Comparison of ENCODE assay signal across 8 cellular contexts in the genomic region with DNA sequence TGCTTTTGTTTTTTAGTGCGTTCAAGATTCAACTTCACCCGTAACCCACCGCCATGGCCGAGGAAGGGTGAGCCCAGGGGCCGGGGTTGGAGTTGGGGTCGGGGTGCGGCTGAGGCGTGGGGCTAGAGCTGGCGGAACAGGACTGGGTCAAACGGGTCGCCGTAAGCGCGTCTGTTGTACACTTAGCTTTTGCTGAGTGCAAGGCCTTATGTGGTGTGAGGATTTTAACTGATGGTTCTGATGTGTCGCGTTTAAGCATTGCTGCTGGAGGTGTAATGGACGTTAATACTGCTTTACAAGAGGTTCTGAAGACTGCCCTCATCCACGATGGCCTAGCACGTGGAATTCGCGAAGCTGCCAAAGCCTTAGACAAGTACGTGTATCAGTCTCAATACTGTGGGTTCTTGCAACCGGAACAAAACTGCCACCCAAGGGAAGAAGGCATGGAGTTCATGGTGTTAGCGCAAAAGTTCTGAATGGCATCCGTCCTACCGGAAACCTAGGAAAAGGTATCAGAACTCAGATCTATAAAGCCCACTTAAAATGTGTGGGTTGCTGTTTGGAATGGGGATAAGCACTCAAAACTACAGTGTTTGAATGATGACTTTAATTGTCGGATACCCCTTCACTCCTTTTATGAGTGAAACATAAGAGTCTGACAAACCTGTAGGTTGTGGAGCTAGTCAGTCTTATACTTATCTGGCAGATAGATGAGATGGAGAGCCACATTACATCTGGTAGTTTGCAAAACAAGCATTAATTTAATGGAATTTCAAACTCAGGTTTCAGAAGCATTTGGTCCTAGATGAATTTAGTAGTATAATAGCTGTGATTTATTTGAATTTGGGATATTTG. TPM values are rescaled to one million over a fixed set of nuclear protein-coding genes. Genes with fewer than 3 reads are reported as not detected.
A peak's percentile ranks its signal among the peaks of the same experiment; 100 is the strongest.
DNase-seq lines count a peak whose midpoint lies in the region; ATAC-seq and TF ChIP-seq lines count a peak whose summit lies in the region.

No MANE protein-coding gene starts in this region.

- H3K4me3 Mint-ChIP-seq in activated naive CD4-positive, alpha-beta T cell treated with anti-CD3 and anti-CD28 coated beads, Interleukin-2, amount 50 U/mL, for 24 hours = peak overlapping the region; percentile 97
- peak overlapping the region; percentile 85 for H3K4me3 Mint-ChIP-seq in stimulated activated effector memory CD8-positive, alpha-beta T cell treated with anti-CD3 and anti-CD28 coated beads, Interleukin-12 subunit alpha, Interleukin-12 subunit beta, amount 100 ng/mL, for 72 hours

- POLR2A ChIA-PET in BJ (lab: Charles Lee) = interaction anchor here (1.0 kb wide), 1 partner anchor 11 kb away, joined by 3 read pairs; no protein-coding TSS in a partner anchor

- H3K27me3 ChIP-seq in BJ (ENCODE audit: control insufficient read depth, insufficient read depth, low read length) = no peaks in the 10 kb centered on the region
- no peaks in the 10 kb centered on the region for H3K27me3 ChIP-seq in HUES6 (ENCODE audit: control insufficient read depth, insufficient read depth, low read length)

- H3K27me3 Mint-ChIP-seq in activated naive CD4-positive, alpha-beta T cell treated with anti-CD3 and anti-CD28 coated beads, Interleukin-2, amount 50 U/mL, for 24 hours = no peaks in the 10 kb centered on the region

- ATAC-seq in GM21367 (IDR thresholded peaks at IDR 0.05; ENCODE audit: unreplicated experiment) = peak; percentile 1
- peak; percentile 22 for ATAC-seq in stimulated activated effector memory CD8-positive, alpha-beta T cell treated with anti-CD3 and anti-CD28 coated beads, Interleukin-12 subunit alpha, Interleukin-12 subunit beta, amount 100 ng/mL, for 72 hours

- H3K9me3 ChIP-seq in HUES6 (ENCODE audit: control insufficient read depth, insufficient read depth, low read depth, low read length) = no peaks in the 10 kb centered on the region

- TF ChIP-seq CTCF in BJ (IDR thresholded peaks at IDR 0.05; ENCODE audit: insufficient read depth, low read depth, low read length) = no peak

- DNase-seq in BJ (ENCODE audit: low read depth) (no peak), hippocampal formation (lab: John Stamatoyannopoulos, UW) (no peak), NCI-H1436 (lab: John Stamatoyannopoulos, UW) (no peak)
- DNase-seq in stimulated activated effector memory CD8-positive, alpha-beta T cell treated with anti-CD3 and anti-CD28 coated beads, Interleukin-12 subunit alpha, Interleukin-12 subunit beta, amount 100 ng/mL, for 72 hours (ENCODE audit: low spot score in 2 of 2) = no peak

- H3K4me3 ChIP-seq in BJ (ENCODE audit: low read depth, low read length) = peak overlapping the region; percentile 90
- peak overlapping the region; percentile 96 for H3K4me3 ChIP-seq in HUES6 (ENCODE audit: low read depth, low read length)
- H3K4me3 ChIP-seq in iPS-11a (ENCODE audit: low read depth, low read length) = peak overlapping the region; percentile 97

- peak overlapping the region; percentile 99 for H3K27ac Mint-ChIP-seq in activated naive CD4-positive, alpha-beta T cell treated with anti-CD3 and anti-CD28 coated beads, Interleukin-2, amount 50 U/mL, for 24 hours
- peak overlapping the region; percentile 99 for H3K27ac Mint-ChIP-seq in stimulated activated effector memory CD8-positive, alpha-beta T cell treated with anti-CD3 and anti-CD28 coated beads, Interleukin-12 subunit alpha, Interleukin-12 subunit beta, amount 100 ng/mL, for 72 hours

- peaks cover 45% of the 10 kb centered on the region for H3K4me1 Mint-ChIP-seq in activated naive CD4-positive, alpha-beta T cell treated with anti-CD3 and anti-CD28 coated beads, Interleukin-2, amount 50 U/mL, for 24 hours
- H3K4me1 Mint-ChIP-seq in stimulated activated effector memory CD8-positive, alpha-beta T cell treated with anti-CD3 and anti-CD28 coated beads, Interleukin-12 subunit alpha, Interleukin-12 subunit beta, amount 100 ng/mL, for 72 hours = peaks cover 54% of the 10 kb centered on the region

- peak overlapping the region; percentile 92 for H3K27ac ChIP-seq in HUES6 (ENCODE audit: low read depth, low read length)

- H3K4me1 ChIP-seq in HUES6 (ENCODE audit: control insufficient read depth, insufficient read depth, low read length) = peaks cover 19% of the 10 kb centered on the region

- peaks cover 9% of the 10 kb centered on the region for H3K36me3 ChIP-seq in BJ (ENCODE audit: control insufficient read depth, insufficient read depth, low read length)
- peaks cover 48% of the 10 kb centered on the region for H3K36me3 ChIP-seq in HUES6 (ENCODE audit: control insufficient read depth, insufficient read depth, low read length)

- H3K9me3 Mint-ChIP-seq in activated naive CD4-positive, alpha-beta T cell treated with anti-CD3 and anti-CD28 coated beads, Interleukin-2, amount 50 U/mL, for 24 hours = no peaks in the 10 kb centered on the region
- no peaks in the 10 kb centered on the region for H3K9me3 Mint-ChIP-seq in stimulated activated effector memory CD8-positive, alpha-beta T cell treated with anti-CD3 and anti-CD28 coated beads, Interleukin-12 subunit alpha, Interleukin-12 subunit beta, amount 100 ng/mL, for 72 hours

- CTCF ChIA-PET in BJ (lab: Yijun Ruan, JAX) = interaction anchor here (1.5 to 1.7 kb wide), 2 partner anchors 10 to 17 kb away, joined by 5 to 6 read pairs; partner anchors contain the start of gene SLC18B1

- peak overlapping the region; percentile 96 for H3K9ac ChIP-seq in HUES6 (ENCODE audit: low read length)

- H3K36me3 Mint-ChIP-seq in activated naive CD4-positive, alpha-beta T cell treated with anti-CD3 and anti-CD28 coated beads, Interleukin-2, amount 50 U/mL, for 24 hours = peaks cover 45% of the 10 kb centered on the region
- H3K36me3 Mint-ChIP-seq in stimulated activated effector memory CD8-positive, alpha-beta T cell treated with anti-CD3 and anti-CD28 coated beads, Interleukin-12 subunit alpha, Interleukin-12 subunit beta, amount 100 ng/mL, for 72 hours = peaks cover 73% of the 10 kb centered on the region

RNA-seq across cellular contexts. Expression of gene RPS12, which starts 0.6 kb away (rescaled TPM):
- polyA plus RNA-seq in BJ (2011; rRNA removed) = 3,063 and 4,031 TPM in 2 replicates
- polyA minus RNA-seq in BJ (2011; rRNA and poly(A)+ RNA removed) = 1,142 and 1,893 TPM in 2 replicates

RNA-seq across cellular contexts. Expression of gene SLC18B1, which starts 16.5 kb away (rescaled TPM):
- 0.63 and 1.9 TPM in 2 replicates for polyA plus RNA-seq in BJ (2011; rRNA removed)
- 0.62 and 0.90 TPM in 2 replicates for polyA minus RNA-seq in BJ (2011; rRNA and poly(A)+ RNA removed)

RNA-seq across cellular contexts. Expression of gene VNN2, which starts 57.2 kb away (rescaled TPM):
- not detected in 2 replicates for polyA plus RNA-seq in BJ (2011; rRNA removed)
- not detected in 2 replicates for polyA minus RNA-seq in BJ (2011; rRNA and poly(A)+ RNA removed)
